Comparison of ENCODE assay signal across 26 cellular contexts in the genomic region with DNA sequence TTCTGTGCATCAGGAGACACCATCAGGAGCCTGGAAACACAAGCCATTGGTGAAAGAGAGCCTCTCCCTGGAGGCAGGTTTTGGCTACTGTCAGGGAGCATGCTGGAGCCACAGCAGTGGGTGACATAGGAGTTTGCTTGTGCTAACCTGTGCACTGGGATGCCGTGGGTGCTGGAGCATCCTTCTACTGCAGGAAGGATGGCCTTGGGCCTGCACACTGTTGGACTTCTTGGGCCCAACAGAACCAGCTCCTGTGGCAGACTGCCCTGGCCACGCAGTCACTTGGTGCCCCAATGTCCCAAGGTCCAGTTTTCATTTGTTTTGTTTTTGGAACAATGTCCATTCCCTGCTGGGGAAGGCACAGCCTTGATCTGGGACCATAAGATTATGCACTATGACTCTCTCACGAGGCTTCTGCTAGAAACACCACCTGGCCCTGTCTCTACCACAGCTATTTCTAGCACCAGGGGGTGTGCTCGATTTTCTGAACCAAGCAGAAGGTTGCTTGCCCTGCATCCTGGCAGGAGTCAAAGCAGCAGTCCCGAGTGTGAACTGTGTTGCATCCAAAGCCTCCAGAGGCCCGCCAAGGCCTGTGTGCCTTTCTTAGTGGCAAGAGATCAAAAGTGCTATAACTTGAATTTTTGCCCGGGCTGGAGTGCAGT. TPM values are rescaled to one million over a fixed set of nuclear protein-coding genes. Genes with fewer than 3 reads are reported as not detected.
DNase-seq lines count a peak whose midpoint lies in the region; TF ChIP-seq lines count a peak whose summit lies in the region.
"Had no signal": no experiment of that assay in that cellular context is flagged by ENCODE, and none has a peak within 500 bp of the region (broad histone marks: within the 10 kb centered on the region; RNA-seq: fewer than 3 reads in every experiment).

No MANE protein-coding gene starts in this region.

- H3K27me3 Mint-ChIP-seq in neural crest cell (ENCODE audit: low read depth) (no peaks in the 10 kb centered on the region), neural progenitor cell (ENCODE audit: insufficient read depth, low read depth) (peaks cover 8% of the 10 kb centered on the region)
- H3K27me3 Mint-ChIP-seq: CD4-positive, alpha-beta memory T cell had no signal

- H3K36me3 ChIP-seq in HEK293 (ENCODE audit: control insufficient read depth in 2 of 2, insufficient read depth in 1 of 2, low read length in 2 of 2), result no peaks in the 10 kb centered on the region
- H3K36me3 ChIP-seq in neural progenitor cell, result no peaks in the 10 kb centered on the region
- H3K36me3 ChIP-seq: MG63, Peyer's patch had no signal

- no peak overlapping the region for H3K4me2 ChIP-seq in neural progenitor cell

- CTCF ChIA-PET in HEK293 (lab: Yijun Ruan, JAX), result interaction anchor here (0.7 kb wide), 1 partner anchor 1501 kb away, joined by 6 read pairs; no protein-coding TSS in a partner anchor

- DNase-seq in DMS 273 (lab: John Stamatoyannopoulos, UW; ENCODE audit: unreplicated experiment) (peak; percentile 53), DMS 273 treated with DMSO at 0.1 percent for 48 hours (lab: John Stamatoyannopoulos, UW) (no peak), cerebellum (ENCODE audit: low spot score) (peak; percentile 56), neural crest cell (ENCODE audit: low read depth, low spot score) (no peak), GM19240 (ENCODE audit: insufficient read length, low spot score) (no peak), 8988T (no peak), neural progenitor cell (ENCODE audit: low spot score) (no peak)
- DNase-seq: ACHN; CD4-positive, alpha-beta memory T cell; COR-L47; DND-41; GM23248; H7; IMR-90; KG1; MG63; NCI-H1105 treated with DMSO at 0.1 percent for 48 hours; NCI-H146; NCI-H2029; NCI-H2227 treated with DMSO at 0.1 percent for 48 hours; NCI-H510A; NCI-H69; Peyer's patch; SIG-M5 had no signal

- H3K4me3 Mint-ChIP-seq in neural crest cell (peak overlapping the region; percentile 64), neural progenitor cell (no peak overlapping the region)
- H3K4me3 Mint-ChIP-seq: CD4-positive, alpha-beta memory T cell had no signal

- H3K27ac ChIP-seq in HEK293 (ENCODE audit: extremely low read depth, low read depth, low read length), result no peak overlapping the region
- no peak overlapping the region for H3K27ac ChIP-seq in neural progenitor cell
- H3K27ac ChIP-seq: GM23248, Peyer's patch, SK-N-MC had no signal

- no peak overlapping the region for H3K9ac ChIP-seq in neural progenitor cell
- H3K9ac ChIP-seq: GM23248 had no signal

- no peak overlapping the region for H2AFZ ChIP-seq in neural progenitor cell (replicated peaks)
- H2AFZ ChIP-seq: GM23248 had no signal

- no peaks in the 10 kb centered on the region for H3F3A ChIP-seq in neural progenitor cell (ENCODE audit: low read depth)

- H3K36me3 Mint-ChIP-seq in neural crest cell (ENCODE audit: low read depth) (peaks cover 4% of the 10 kb centered on the region), neural progenitor cell (peaks cover 8% of the 10 kb centered on the region)
- H3K36me3 Mint-ChIP-seq: CD4-positive, alpha-beta memory T cell had no signal

- H3K4me1 Mint-ChIP-seq in neural crest cell (no peaks in the 10 kb centered on the region), neural progenitor cell (no peaks in the 10 kb centered on the region)

- no peaks in the 10 kb centered on the region for H3K79me2 ChIP-seq in neural progenitor cell (ENCODE audit: low read depth)

- H3K27ac Mint-ChIP-seq in neural crest cell (ENCODE audit: unreplicated experiment) (no peak overlapping the region), neural progenitor cell (no peak overlapping the region)

- H3K4me3 ChIP-seq in HEK293 (ENCODE audit: low read depth, low read length) (no peak overlapping the region), neural progenitor cell (no peak overlapping the region)
- H3K4me3 ChIP-seq: GM23248, MG63, Peyer's patch, SK-N-MC had no signal

- POLR2A ChIA-PET in HEK293 (lab: Yijun Ruan, JAX), result interaction anchor here (1.6 kb wide), 1 partner anchor 25 kb away, joined by 4 read pairs; no protein-coding TSS in a partner anchor

- no peaks in the 10 kb centered on the region for H3K27me3 ChIP-seq in neural progenitor cell
- H3K27me3 ChIP-seq: MG63, Peyer's patch had no signal

- TF ChIP-seq CTCF in HEK293 (tag by site-specific recombination; IDR thresholded peaks at IDR 0.05) (no peak), neural crest cell (conservative IDR thresholded peaks at IDR 0.05) (no peak), neural progenitor cell (IDR thresholded peaks at IDR 0.05) (no peak)

- H3K4me1 ChIP-seq in HEK293 (ENCODE audit: control insufficient read depth, insufficient read depth, low read length) (no peaks in the 10 kb centered on the region), neural progenitor cell (no peaks in the 10 kb centered on the region)

- H4K20me1 ChIP-seq in neural progenitor cell (ENCODE audit: low read depth), result no peaks in the 10 kb centered on the region

- H3K9me3 ChIP-seq in HEK293 (ENCODE audit: control insufficient read depth, insufficient read depth, low read depth, low read length) (no peaks in the 10 kb centered on the region), neural progenitor cell (ENCODE audit: low read depth) (no peaks in the 10 kb centered on the region)
- H3K9me3 ChIP-seq: MG63, Peyer's patch had no signal

- H3K9me3 Mint-ChIP-seq in neural crest cell (no peaks in the 10 kb centered on the region), neural progenitor cell (peaks cover 4% of the 10 kb centered on the region)

TF ChIP-seq in HEK293, 187 proteins besides CTCF, POLR2A, EP300 and RAD21:
- TF ChIP-seq ZNF639 (tag by site-specific recombination; IDR thresholded peaks at IDR 0.05) (no peak), OVOL3 (tag by site-specific recombination; IDR thresholded peaks at IDR 0.05) (no peak), ZNF302 (tag by site-specific recombination; IDR thresholded peaks at IDR 0.05; ENCODE audit: low read depth) (no peak), OSR2 (tag by site-specific recombination; IDR thresholded peaks at IDR 0.05) (peak; percentile 43)
- TF ChIP-seq, protein P1, sequence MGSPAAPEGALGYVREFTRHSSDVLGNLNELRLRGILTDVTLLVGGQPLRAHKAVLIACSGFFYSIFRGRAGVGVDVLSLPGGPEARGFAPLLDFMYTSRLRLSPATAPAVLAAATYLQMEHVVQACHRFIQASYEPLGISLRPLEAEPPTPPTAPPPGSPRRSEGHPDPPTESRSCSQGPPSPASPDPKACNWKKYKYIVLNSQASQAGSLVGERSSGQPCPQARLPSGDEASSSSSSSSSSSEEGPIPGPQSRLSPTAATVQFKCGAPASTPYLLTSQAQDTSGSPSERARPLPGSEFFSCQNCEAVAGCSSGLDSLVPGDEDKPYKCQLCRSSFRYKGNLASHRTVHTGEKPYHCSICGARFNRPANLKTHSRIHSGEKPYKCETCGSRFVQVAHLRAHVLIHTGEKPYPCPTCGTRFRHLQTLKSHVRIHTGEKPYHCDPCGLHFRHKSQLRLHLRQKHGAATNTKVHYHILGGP (tag by site-specific recombination; IDR thresholded peaks at IDR 0.05), result no peak

RNA-seq across cellular contexts. Expression of gene LTC4S, which starts 5.5 kb away (rescaled TPM):
- total RNA-seq in cerebellum (2.7 TPM), neural crest cell (2.4 and 3.3 TPM in 2 replicates), neural progenitor cell (ENCODE audit: low replicate concordance) (0.81 TPM in 1 of 2 replicates, not detected in the other)
- total RNA-seq: IMR-90 had no signal

RNA-seq across cellular contexts. Expression of gene MGAT4B, which starts 18.3 kb away (rescaled TPM):
- total RNA-seq in cerebellum, result 56.1 TPM
- total RNA-seq in neural crest cell, result 120 and 124 TPM in 2 replicates
- 32.1 and 52.9 TPM in 2 replicates for total RNA-seq in neural progenitor cell (ENCODE audit: low replicate concordance)

RNA-seq across cellular contexts. Expression of gene SQSTM1, which starts 32.4 kb away (rescaled TPM):
- 53.8 TPM for total RNA-seq in cerebellum
- 67.6 and 69.5 TPM in 2 replicates for total RNA-seq in neural crest cell
- 27.6 and 55.0 TPM in 2 replicates for total RNA-seq in neural progenitor cell (ENCODE audit: low replicate concordance)

RNA-seq across cellular contexts. Expression of gene MAML1, which starts 55.7 kb away (rescaled TPM):
- total RNA-seq in cerebellum (22.8 TPM), neural crest cell (57.6 and 59.1 TPM in 2 replicates), neural progenitor cell (ENCODE audit: low replicate concordance) (29.1 and 30.7 TPM in 2 replicates)

Comparison
In these comparisons a context has a peak if more than half of its experiments do, and no peak if none do; other contexts are left out.
1. DNase-seq: peak in DMS 273 (single experiment) and cerebellum (single experiment); none in DMS 273 treated with DMSO at 0.1 percent for 48 hours (single experiment), neural crest cell (single experiment), GM19240 (single experiment), 8988T (single experiment) and neural progenitor cell (single experiment).